Comparison of ENCODE assay signal across 10 cellular contexts in the genomic region with DNA sequence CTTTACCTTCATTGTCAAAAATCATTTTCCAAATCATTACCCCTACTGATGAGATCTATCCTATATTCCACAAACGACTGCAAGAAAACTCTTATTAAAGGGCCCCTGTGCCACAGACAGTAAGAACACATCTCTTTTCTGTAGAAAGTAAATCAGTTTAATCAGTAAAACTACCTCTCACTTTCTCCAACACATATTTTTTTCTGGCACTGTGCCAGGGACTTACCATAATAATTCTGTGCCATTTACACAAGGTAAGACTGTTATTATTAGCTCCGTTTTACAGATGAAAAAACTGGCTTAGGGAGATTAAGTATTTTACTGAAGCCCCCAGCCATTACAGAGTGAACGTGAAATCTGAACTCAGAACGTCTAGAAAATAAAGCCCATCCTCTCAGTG.
"Had no signal": no experiment of that assay in that cellular context is flagged by ENCODE, and none has a peak within 500 bp of the region (broad histone marks: within the 10 kb centered on the region; RNA-seq: fewer than 3 reads in every experiment).

No MANE protein-coding gene starts in this region.

- H3K27me3 Mint-ChIP-seq: activated naive CD8-positive, alpha-beta T cell; dendritic cell treated with granulocyte-macrophage colony-stimulating factor and Interleukin-4, amounts not matched to agents 40 ng/mL and 50 ng/mL, for 4 days; stimulated activated naive B cell treated with anti-CD40 and anti-IgM and Interleukin-4, amounts not matched to agents 10 μg/mL and 1 μg/mL and 100 μg/mL, for 72 hours had no signal

- H3K36me3 ChIP-seq: cardiac muscle cell had no signal

- DNase-seq: activated CD4-positive, alpha-beta T cell treated with anti-CD3 and anti-CD28 coated beads, Interleukin-2, amount 50 U/mL, for 4 hours; activated T-cell treated with anti-CD3 and anti-CD28 coated beads for 4 hours; effector CD8-positive, alpha-beta T cell; left ventricle myocardium superior; nephron progenitor cell; nucleus accumbens; stimulated activated naive B cell treated with anti-CD40 and anti-IgM and Interleukin-4, amounts not matched to agents 10 μg/mL and 1 μg/mL and 100 μg/mL, for 72 hours had no signal

- H3K27ac ChIP-seq: cardiac muscle cell had no signal

- H3K36me3 Mint-ChIP-seq: activated naive CD8-positive, alpha-beta T cell; stimulated activated naive B cell treated with anti-CD40 and anti-IgM and Interleukin-4, amounts not matched to agents 10 μg/mL and 1 μg/mL and 100 μg/mL, for 72 hours had no signal

- H3K9me3 Mint-ChIP-seq: dendritic cell treated with granulocyte-macrophage colony-stimulating factor and Interleukin-4, amounts not matched to agents 40 ng/mL and 50 ng/mL, for 4 days; nephron progenitor cell had no signal

- H3K4me3 ChIP-seq: cardiac muscle cell had no signal

- H3K27me3 ChIP-seq: cardiac muscle cell had no signal

- H3K27ac Mint-ChIP-seq: activated naive CD8-positive, alpha-beta T cell; dendritic cell treated with granulocyte-macrophage colony-stimulating factor and Interleukin-4, amounts not matched to agents 40 ng/mL and 50 ng/mL, for 4 days; nephron progenitor cell; stimulated activated naive B cell treated with anti-CD40 and anti-IgM and Interleukin-4, amounts not matched to agents 10 μg/mL and 1 μg/mL and 100 μg/mL, for 72 hours had no signal

- H3K4me3 Mint-ChIP-seq: activated naive CD8-positive, alpha-beta T cell; dendritic cell treated with granulocyte-macrophage colony-stimulating factor and Interleukin-4, amounts not matched to agents 40 ng/mL and 50 ng/mL, for 4 days; nephron progenitor cell; stimulated activated naive B cell treated with anti-CD40 and anti-IgM and Interleukin-4, amounts not matched to agents 10 μg/mL and 1 μg/mL and 100 μg/mL, for 72 hours had no signal

- H3K4me1 Mint-ChIP-seq: nephron progenitor cell; stimulated activated naive B cell treated with anti-CD40 and anti-IgM and Interleukin-4, amounts not matched to agents 10 μg/mL and 1 μg/mL and 100 μg/mL, for 72 hours had no signal

- ATAC-seq: left ventricle myocardium superior; stimulated activated naive B cell treated with anti-CD40 and anti-IgM and Interleukin-4, amounts not matched to agents 10 μg/mL and 1 μg/mL and 100 μg/mL, for 72 hours had no signal
